1 cellular context compared by ENCODE assay signal in the genomic region with DNA sequence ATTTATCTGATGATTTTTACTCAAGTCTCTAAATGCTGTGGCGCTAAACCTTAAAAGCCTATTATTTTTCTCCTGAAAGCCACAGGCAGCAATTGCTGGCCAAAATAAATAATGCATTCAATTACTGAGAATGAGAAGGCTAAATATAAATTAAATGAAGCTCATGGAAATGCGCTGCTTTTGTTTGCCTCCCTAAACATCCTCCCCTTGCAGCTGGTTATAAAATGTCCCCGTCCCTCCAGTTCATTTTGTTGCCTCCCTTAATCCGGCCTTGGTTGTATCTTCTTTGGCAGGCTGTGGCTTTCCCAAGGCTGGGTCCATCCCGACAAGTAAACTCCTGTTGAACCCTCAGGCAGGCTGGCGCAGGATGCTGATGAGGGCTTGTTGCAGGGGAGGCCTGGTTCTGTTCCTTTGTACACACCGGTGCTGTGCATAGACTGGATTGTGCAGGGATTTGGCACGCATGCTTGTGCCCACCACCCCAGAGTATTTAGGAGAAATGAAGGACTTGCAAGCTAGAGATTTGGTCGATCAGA.
TF ChIP-seq lines count a peak whose summit lies in the region.

No MANE protein-coding gene starts in this region.

TF ChIP-seq in SK-N-SH, 30 proteins besides CTCF, POLR2A, EP300 and RAD21:
- no peak for TF ChIP-seq JUND (IDR thresholded peaks at IDR 0.05)
- no peak for TF ChIP-seq GATA2 (CRISPR knock-in tag; IDR thresholded peaks at IDR 0.05)
- no peak for TF ChIP-seq FOXJ3 (CRISPR knock-in tag; IDR thresholded peaks at IDR 0.05)
- TF ChIP-seq, protein P1, sequence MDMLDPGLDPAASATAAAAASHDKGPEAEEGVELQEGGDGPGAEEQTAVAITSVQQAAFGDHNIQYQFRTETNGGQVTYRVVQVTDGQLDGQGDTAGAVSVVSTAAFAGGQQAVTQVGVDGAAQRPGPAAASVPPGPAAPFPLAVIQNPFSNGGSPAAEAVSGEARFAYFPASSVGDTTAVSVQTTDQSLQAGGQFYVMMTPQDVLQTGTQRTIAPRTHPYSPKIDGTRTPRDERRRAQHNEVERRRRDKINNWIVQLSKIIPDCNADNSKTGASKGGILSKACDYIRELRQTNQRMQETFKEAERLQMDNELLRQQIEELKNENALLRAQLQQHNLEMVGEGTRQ (IDR thresholded peaks at IDR 0.05; ENCODE audit: borderline replicate concordance, low read depth, low read length): no peak
- TF ChIP-seq SMC3 (IDR thresholded peaks at IDR 0.05; ENCODE audit: low read depth, low read length): no peak
- TF ChIP-seq, protein P2, sequence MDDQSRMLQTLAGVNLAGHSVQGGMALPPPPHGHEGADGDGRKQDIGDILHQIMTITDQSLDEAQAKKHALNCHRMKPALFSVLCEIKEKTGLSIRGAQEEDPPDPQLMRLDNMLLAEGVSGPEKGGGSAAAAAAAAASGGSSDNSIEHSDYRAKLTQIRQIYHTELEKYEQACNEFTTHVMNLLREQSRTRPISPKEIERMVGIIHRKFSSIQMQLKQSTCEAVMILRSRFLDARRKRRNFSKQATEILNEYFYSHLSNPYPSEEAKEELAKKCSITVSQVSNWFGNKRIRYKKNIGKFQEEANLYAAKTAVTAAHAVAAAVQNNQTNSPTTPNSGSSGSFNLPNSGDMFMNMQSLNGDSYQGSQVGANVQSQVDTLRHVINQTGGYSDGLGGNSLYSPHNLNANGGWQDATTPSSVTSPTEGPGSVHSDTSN (IDR thresholded peaks at IDR 0.05): no peak
- no peak for TF ChIP-seq FOSL2 (IDR thresholded peaks at IDR 0.05; ENCODE audit: borderline replicate concordance, low read depth)
- no peak for TF ChIP-seq TAF1 (IDR thresholded peaks at IDR 0.05; ENCODE audit: borderline replicate concordance, low read depth, low read length)
- TF ChIP-seq RXRA (IDR thresholded peaks at IDR 0.05; ENCODE audit: borderline replicate concordance, low read depth): no peak
- TF ChIP-seq, protein P3, sequence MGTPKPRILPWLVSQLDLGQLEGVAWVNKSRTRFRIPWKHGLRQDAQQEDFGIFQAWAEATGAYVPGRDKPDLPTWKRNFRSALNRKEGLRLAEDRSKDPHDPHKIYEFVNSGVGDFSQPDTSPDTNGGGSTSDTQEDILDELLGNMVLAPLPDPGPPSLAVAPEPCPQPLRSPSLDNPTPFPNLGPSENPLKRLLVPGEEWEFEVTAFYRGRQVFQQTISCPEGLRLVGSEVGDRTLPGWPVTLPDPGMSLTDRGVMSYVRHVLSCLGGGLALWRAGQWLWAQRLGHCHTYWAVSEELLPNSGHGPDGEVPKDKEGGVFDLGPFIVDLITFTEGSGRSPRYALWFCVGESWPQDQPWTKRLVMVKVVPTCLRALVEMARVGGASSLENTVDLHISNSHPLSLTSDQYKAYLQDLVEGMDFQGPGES (IDR thresholded peaks at IDR 0.05; ENCODE audit: low read depth, low read length): no peak
- no peak for TF ChIP-seq RFX5 (IDR thresholded peaks at IDR 0.05; ENCODE audit: low read length)
- no peak for TF ChIP-seq CHD2 (IDR thresholded peaks at IDR 0.05; ENCODE audit: low read length, partially characterized antibody)
- no peak for TF ChIP-seq NRF1 (IDR thresholded peaks at IDR 0.05; ENCODE audit: low read depth, low read length)
- TF ChIP-seq SIN3A (IDR thresholded peaks at IDR 0.05; ENCODE audit: borderline replicate concordance, low read depth, low read length): no peak
